In the genomic region with DNA sequence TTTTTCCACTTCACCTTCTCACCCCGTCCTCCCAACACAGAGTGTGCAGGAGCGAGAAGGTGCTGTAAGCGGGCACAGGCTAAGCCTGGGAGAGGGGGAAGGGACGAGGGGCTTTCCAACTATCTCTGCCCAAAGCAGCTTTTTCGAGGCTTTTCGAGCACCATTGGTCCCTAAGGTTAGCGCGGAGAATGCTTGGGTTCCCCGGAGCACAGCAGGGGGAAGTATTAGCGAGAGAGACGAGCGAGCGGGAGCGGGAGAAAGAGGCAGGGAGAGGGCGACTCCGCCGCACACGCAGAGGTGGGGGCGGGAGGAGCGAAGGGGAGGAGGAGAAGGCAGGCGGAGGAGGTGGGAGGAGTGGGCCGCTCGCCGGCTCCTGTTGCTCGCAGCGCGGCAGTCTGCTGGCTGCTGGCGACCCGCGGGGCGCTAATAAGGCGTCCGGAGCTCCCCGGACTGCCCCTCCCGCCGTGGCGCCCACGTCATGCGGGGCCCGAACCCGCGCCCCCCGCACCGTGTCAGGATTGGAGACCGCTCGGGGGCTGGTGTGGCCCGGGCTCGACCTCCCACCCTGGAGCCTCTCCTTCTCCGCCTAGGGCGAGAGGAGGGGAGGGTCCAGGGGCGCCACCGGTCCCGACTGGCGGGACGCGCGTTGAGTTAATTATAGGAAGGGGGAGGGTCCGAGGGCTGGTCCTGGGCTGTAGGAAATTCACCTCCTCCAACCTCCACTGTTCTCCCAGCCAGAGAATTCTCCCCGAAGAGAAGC, we compare ENCODE assay signal across 9 cellular contexts. TPM values are rescaled to one million over a fixed set of nuclear protein-coding genes. Genes with fewer than 3 reads are reported as not detected.
DNase-seq lines count a peak whose midpoint lies in the region; ATAC-seq and TF ChIP-seq lines count a peak whose summit lies in the region.
"Had no signal": no experiment of that assay in that cellular context is flagged by ENCODE, and none has a peak within 500 bp of the region (broad histone marks: within the 10 kb centered on the region; RNA-seq: fewer than 3 reads in every experiment).

TSS of gene ADAMTS3 (minus strand) at position 263 of the 760 bp plus-strand sequence. CDS start 459 bp downstream, outside the sequence.

- H3K27me3 ChIP-seq in heart right ventricle (peaks cover 0 to 31% (median 0%) of the 10 kb centered on the region in 7 donors), ovary (no peaks in the 10 kb centered on the region)

- H3K4me1 ChIP-seq in heart right ventricle (peaks cover 0 to 24% (median 8%) of the 10 kb centered on the region in 9 donors), ovary (ENCODE audit: insufficient read depth) (no peaks in the 10 kb centered on the region)

- ATAC-seq in heart right ventricle (peak; percentile 75 to 90 (median 81)), GM21447 (IDR thresholded peaks at IDR 0.05; ENCODE audit: unreplicated experiment) (no peak), GM21723 (IDR thresholded peaks at IDR 0.05; ENCODE audit: unreplicated experiment) (no peak)

- H3K27ac ChIP-seq in heart right ventricle, result peak within 1 kb of the TSS in 8 of 10 donors; percentile 40 to 73 (median 52)
- peak within 1 kb of the TSS; percentile 84 for H3K27ac ChIP-seq in ovary
- H3K27ac ChIP-seq: HL-60 had no signal

- DNase-seq in AG08395 (ENCODE audit: low spot score) (peak; percentile 31), GM12865 (ENCODE audit: low read depth) (peak; percentile 4), NCI-H2171 (lab: John Stamatoyannopoulos, UW) (peak; percentile 3), amniotic stem cell (lab: John Stamatoyannopoulos, UW) (peak; percentile 37), heart right ventricle (peak; percentile 27 to 59), ovary (peak; percentile 77 to 84 (median 84))

- no peaks in the 10 kb centered on the region for H3K36me3 ChIP-seq in heart right ventricle
- H3K36me3 ChIP-seq in ovary, result no peaks in the 10 kb centered on the region

- peak within 1 kb of the TSS; percentile 27 for H3K4me3 ChIP-seq in GM12865 (ENCODE audit: low read depth, low read length)
- H3K4me3 ChIP-seq in heart right ventricle, result peak within 1 kb of the TSS; percentile 36 to 77 (median 60)
- H3K4me3 ChIP-seq in ovary, result peak within 1 kb of the TSS; percentile 59

- TF ChIP-seq CTCF in GM12865 (IDR thresholded peaks at IDR 0.05; ENCODE audit: insufficient read depth, low read depth, low read length, missing control alignments) (no peak), heart right ventricle (IDR thresholded peaks at IDR 0.05) (peak in 2 of 9 donors; percentile 10 to 19), ovary (IDR thresholded peaks at IDR 0.05) (no peak)

- H3K9me3 ChIP-seq in heart right ventricle (no peaks in the 10 kb centered on the region), ovary (no peaks in the 10 kb centered on the region)

- TF ChIP-seq EP300 in ovary (IDR thresholded peaks at IDR 0.05), result no peak

- peak; percentile 68 for TF ChIP-seq POLR2A in ovary (IDR thresholded peaks at IDR 0.05)

- intact Hi-C loops in heart right ventricle (cut with DNase I), result loop anchor here in 1 of 10 donors (10.0 kb wide), 1 partner anchor 696 kb away; no protein-coding TSS in a partner anchor
- intact Hi-C loops in ovary (cut with DNase I), result no loop called here

- 0 to 1% methylated on average over 39 to 59 of the region's 59 CpGs for WGBS in heart right ventricle, 2 donors
- 0 to 1% (median 1%) methylated on average over 58 to 59 of the region's 59 CpGs for WGBS in ovary, 3 donors

RNA-seq across cellular contexts. Expression of gene ADAMTS3, which starts in this region (rescaled TPM):
- total RNA-seq in heart right ventricle (1 to 10 TPM in 1 of 10 donors, under 1 TPM in 9; 0.31 to 1.1 (median 0.54) TPM), ovary (1 to 10 TPM; 3.1 to 6.6 (median 4.6) TPM)
- polyA plus RNA-seq in heart right ventricle (under 1 TPM; 0.23 to 0.80 TPM), ovary (1 to 10 TPM; 1.2 to 2.8 TPM)

Comparison
In these comparisons a context has a peak if more than half of its experiments do, and no peak if none do; other contexts are left out.
1. DNase-seq: peak in every context shown above with its lines; median percentile 84 in ovary; 43 in heart right ventricle; 37 in amniotic stem cell; 31 in AG08395; 4 in GM12865; 3 in NCI-H2171.
2. ATAC-seq: peak in heart right ventricle (8 of 8); none in GM21447 (single experiment) and GM21723 (single experiment).
3. Peak in every context shown above with its lines, with median percentiles within 50 percentile points of each other: H3K4me3 ChIP-seq.